18 cellular contexts compared by ENCODE assay signal in the genomic region with DNA sequence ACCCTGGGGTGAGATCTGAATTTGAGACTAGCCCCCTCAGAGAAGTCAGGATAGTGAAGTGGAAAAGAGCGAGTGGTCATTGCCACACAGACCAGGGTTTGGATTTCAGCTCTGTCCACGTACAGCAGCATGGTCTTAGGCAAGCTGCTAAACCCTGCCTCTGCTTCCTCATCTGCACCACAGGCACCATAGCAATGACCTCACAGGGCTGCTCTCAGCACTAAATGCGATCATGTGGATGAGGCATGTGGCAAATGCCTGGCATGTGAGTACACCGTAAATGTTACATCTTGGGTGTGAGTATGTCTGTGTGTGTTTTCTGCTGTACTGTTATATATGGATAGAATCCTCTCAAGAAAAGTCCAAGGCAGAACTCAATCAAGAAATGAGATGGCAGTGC. TPM values are rescaled to one million over a fixed set of nuclear protein-coding genes. Genes with fewer than 3 reads are reported as not detected.
DNase-seq lines count a peak whose midpoint lies in the region; ATAC-seq and TF ChIP-seq lines count a peak whose summit lies in the region.
"Had no signal": no experiment of that assay in that cellular context is flagged by ENCODE, and none has a peak within 500 bp of the region (broad histone marks: within the 10 kb centered on the region; RNA-seq: fewer than 3 reads in every experiment).

No MANE protein-coding gene starts in this region.

- H3K27me3 Mint-ChIP-seq in brain: peaks cover 3% of the 10 kb centered on the region

- H3K27ac ChIP-seq in SK-N-SH (ENCODE audit: low read depth in 2 of 2, low read length in 1 of 2) (peak overlapping the region in 1 of 2 experiments; percentile 99; a peak in 3 of 4 replicates), left ventricle myocardium inferior (replicated peaks) (peak overlapping the region; percentile 18), thoracic aorta (peak overlapping the region; percentile 88 to 94)
- H3K27ac ChIP-seq: epithelial cell of prostate had no signal

- CTCF ChIA-PET in SK-N-SH (lab: Yijun Ruan, JAX): interaction anchor here (0.8 to 4.7 kb wide), 5 partner anchors 12 to 164 kb away, joined by 3 to 27 read pairs (median 3); no protein-coding TSS in a partner anchor

- intact Hi-C loops in left ventricle myocardium inferior (cut with micrococcal nuclease): no loop called here

- POLR2A ChIA-PET in SK-N-SH (lab: Yijun Ruan, JAX): interaction anchor here (1.0 to 3.1 kb wide), 2 partner anchors 10 to 16 kb away, joined by 4 to 15 read pairs; a partner anchor contains a TSS

- no peak for TF ChIP-seq RAD21 in SK-N-SH (IDR thresholded peaks at IDR 0.05; ENCODE audit: low read length)

- H3K4me1 ChIP-seq in SK-N-SH (ENCODE audit: control insufficient read depth in 1 of 2, insufficient read depth in 2 of 2, low read depth in 1 of 2, low read length in 1 of 2) (peaks cover 3 to 86% of the 10 kb centered on the region in 2 experiments; a peak in 3 of 4 replicates), left ventricle myocardium inferior (peaks cover 70% of the 10 kb centered on the region), thoracic aorta (ENCODE audit: control insufficient read depth in 1 of 2, low read depth in 2 of 2) (peaks cover 64 to 97% of the 10 kb centered on the region in 2 donors)

- H3K9me3 ChIP-seq in SK-N-SH (no peaks in the 10 kb centered on the region), left ventricle myocardium inferior (replicated peaks) (no peaks in the 10 kb centered on the region), thoracic aorta (no peaks in the 10 kb centered on the region)

- H3K27me3 ChIP-seq in SK-N-SH (ENCODE audit: insufficient read depth) (no peaks in the 10 kb centered on the region), left ventricle myocardium inferior (ENCODE audit: low read depth) (no peaks in the 10 kb centered on the region), thoracic aorta (replicated peaks; ENCODE audit: insufficient read depth) (no peaks in the 10 kb centered on the region)

- H3K4me3 Mint-ChIP-seq in brain: peak overlapping the region in 2 of 5 experiments; percentile 27 to 39
- H3K4me3 Mint-ChIP-seq: naive thymus-derived CD4-positive, alpha-beta T cell had no signal

- H3K9ac ChIP-seq in SK-N-SH: no peak overlapping the region

- peaks cover 0 to 3% (median 0%) of the 10 kb centered on the region in 5 experiments for H3K9me3 Mint-ChIP-seq in brain
- H3K9me3 Mint-ChIP-seq: activated naive CD4-positive, alpha-beta T cell treated with anti-CD3 and anti-CD28 coated beads, Interleukin-2, amount 50 U/mL, for 72 hours had no signal

- H3K4me3 ChIP-seq in SK-N-SH (ENCODE audit: low read depth in 2 of 2, low read length in 1 of 2) (no peak overlapping the region), left ventricle myocardium inferior (no peak overlapping the region), thoracic aorta (no peak overlapping the region)

- ATAC-seq in SK-N-SH treated with all-trans-retinoic acid at 6 μM for 48 hours (peak; percentile 19), thoracic aorta (ENCODE audit: insufficient number of reproducible peaks, low FRiP score, low read depth) (no peak), HG03442 (IDR thresholded peaks at IDR 0.05; ENCODE audit: unreplicated experiment) (no peak)
- ATAC-seq: activated naive CD4-positive, alpha-beta T cell treated with anti-CD3 and anti-CD28 coated beads, Interleukin-2, amount 50 U/mL, for 72 hours; naive thymus-derived CD4-positive, alpha-beta T cell had no signal

- WGBS in SK-N-SH (ENCODE audit: low lambda C conversion rate): 68% methylated on average over 3 of the region's 4 CpGs

- H4K20me1 ChIP-seq in SK-N-SH (ENCODE audit: insufficient read depth): peaks cover 96% of the 10 kb centered on the region

- peaks cover 8% of the 10 kb centered on the region for H3F3A ChIP-seq in SK-N-SH (replicated peaks; ENCODE audit: insufficient read depth)

- TF ChIP-seq CTCF in SK-N-SH (IDR thresholded peaks at IDR 0.05) (no peak), brain (conservative IDR thresholded peaks at IDR 0.05) (no peak), left ventricle myocardium inferior (IDR thresholded peaks at IDR 0.05; ENCODE audit: borderline replicate concordance) (no peak), thoracic aorta (IDR thresholded peaks at IDR 0.05) (no peak), GM20000 (IDR thresholded peaks at IDR 0.05; ENCODE audit: extremely low read depth, missing control alignments) (no peak)

- H3K4me2 ChIP-seq in SK-N-SH: no peak overlapping the region

- no peaks in the 10 kb centered on the region for H3K36me3 Mint-ChIP-seq in brain
- H3K36me3 Mint-ChIP-seq: activated naive CD4-positive, alpha-beta T cell treated with anti-CD3 and anti-CD28 coated beads, Interleukin-2, amount 50 U/mL, for 72 hours; naive thymus-derived CD4-positive, alpha-beta T cell had no signal

- H3K9me2 ChIP-seq in SK-N-SH: no peaks in the 10 kb centered on the region

- peak overlapping the region in 4 of 5 experiments; percentile 36 to 99 (median 76) for H3K27ac Mint-ChIP-seq in brain
- H3K27ac Mint-ChIP-seq: activated naive CD4-positive, alpha-beta T cell treated with anti-CD3 and anti-CD28 coated beads, Interleukin-2, amount 50 U/mL, for 72 hours had no signal

- no peak for TF ChIP-seq EP300 in SK-N-SH (IDR thresholded peaks at IDR 0.05; ENCODE audit: borderline replicate concordance in 1 of 2, low read depth in 1 of 2, low read length in 1 of 2)

- peaks cover 100% of the 10 kb centered on the region for H3K79me2 ChIP-seq in SK-N-SH (ENCODE audit: insufficient read depth)

- H2AFZ ChIP-seq in SK-N-SH (ENCODE audit: low read depth): no peak overlapping the region

- peaks cover 66% of the 10 kb centered on the region for H3K4me1 Mint-ChIP-seq in brain

- no peak for DNase-seq in SK-N-SH
- no peak for DNase-seq in left ventricle myocardium inferior
- no peak for DNase-seq in thoracic aorta (ENCODE audit: low spot score)
- no peak for DNase-seq in pons (ENCODE audit: low spot score)
- DNase-seq in GM20000 (ENCODE audit: low spot score): no peak
- DNase-seq: 8988T; activated CD4-positive, alpha-beta T cell treated with anti-CD3 and anti-CD28 coated beads for 1 hour; COR-L47; GF-D8; naive thymus-derived CD4-positive, alpha-beta T cell; NCI-H1930; NCI-H748 treated with DMSO at 0.1 percent for 48 hours; T-helper 2 cell had no signal

- peaks cover 24 to 29% of the 10 kb centered on the region in 2 experiments for H3K36me3 ChIP-seq in SK-N-SH (replicated peaks in 1 of 2; ENCODE audit: control insufficient read depth in 1 of 2, insufficient read depth in 2 of 2, low read length in 1 of 2)
- no peaks in the 10 kb centered on the region for H3K36me3 ChIP-seq in left ventricle myocardium inferior
- H3K36me3 ChIP-seq in thoracic aorta: peaks cover 8% of the 10 kb centered on the region

TF ChIP-seq in SK-N-SH treated with all-trans-retinoic acid at 6 μM for 48 hours, 23 proteins besides CTCF, POLR2A, EP300 and RAD21 (continues in another document):
- TF ChIP-seq RARB (CRISPR knock-in tag; IDR thresholded peaks at IDR 0.05): no peak
- TF ChIP-seq ARNTL (CRISPR knock-in tag; IDR thresholded peaks at IDR 0.05; ENCODE audit: borderline replicate concordance, low read depth): no peak
- TF ChIP-seq TCF4 (CRISPR knock-in tag; IDR thresholded peaks at IDR 0.05; ENCODE audit: borderline replicate concordance): no peak
- TF ChIP-seq PPARA (CRISPR knock-in tag; IDR thresholded peaks at IDR 0.05; ENCODE audit: borderline replicate concordance): no peak
- no peak for TF ChIP-seq ZFP3 (CRISPR knock-in tag; IDR thresholded peaks at IDR 0.05)
- no peak for TF ChIP-seq ZC3H10 (CRISPR knock-in tag; IDR thresholded peaks at IDR 0.05)
- TF ChIP-seq CSDC2 (CRISPR knock-in tag; IDR thresholded peaks at IDR 0.05): no peak
- TF ChIP-seq ZNF8 (CRISPR knock-in tag; IDR thresholded peaks at IDR 0.05): no peak
- no peak for TF ChIP-seq SNAI2 (CRISPR knock-in tag; IDR thresholded peaks at IDR 0.05)
- TF ChIP-seq BACH2 (CRISPR knock-in tag; IDR thresholded peaks at IDR 0.05; ENCODE audit: borderline replicate concordance): no peak

TF ChIP-seq in SK-N-SH, 30 proteins besides CTCF, POLR2A, EP300 and RAD21:
- TF ChIP-seq TEAD4 (IDR thresholded peaks at IDR 0.05; ENCODE audit: borderline replicate concordance, insufficient read depth) (no peak), NRF1 (IDR thresholded peaks at IDR 0.05; ENCODE audit: low read depth, low read length) (no peak), EZH2phosphoT487 (IDR thresholded peaks at IDR 0.05; ENCODE audit: borderline replicate concordance, low read depth) (no peak), RCOR1 (IDR thresholded peaks at IDR 0.05; ENCODE audit: low read length) (no peak), FOSL2 (IDR thresholded peaks at IDR 0.05; ENCODE audit: borderline replicate concordance, low read depth) (no peak)
- TF ChIP-seq, protein P1, sequence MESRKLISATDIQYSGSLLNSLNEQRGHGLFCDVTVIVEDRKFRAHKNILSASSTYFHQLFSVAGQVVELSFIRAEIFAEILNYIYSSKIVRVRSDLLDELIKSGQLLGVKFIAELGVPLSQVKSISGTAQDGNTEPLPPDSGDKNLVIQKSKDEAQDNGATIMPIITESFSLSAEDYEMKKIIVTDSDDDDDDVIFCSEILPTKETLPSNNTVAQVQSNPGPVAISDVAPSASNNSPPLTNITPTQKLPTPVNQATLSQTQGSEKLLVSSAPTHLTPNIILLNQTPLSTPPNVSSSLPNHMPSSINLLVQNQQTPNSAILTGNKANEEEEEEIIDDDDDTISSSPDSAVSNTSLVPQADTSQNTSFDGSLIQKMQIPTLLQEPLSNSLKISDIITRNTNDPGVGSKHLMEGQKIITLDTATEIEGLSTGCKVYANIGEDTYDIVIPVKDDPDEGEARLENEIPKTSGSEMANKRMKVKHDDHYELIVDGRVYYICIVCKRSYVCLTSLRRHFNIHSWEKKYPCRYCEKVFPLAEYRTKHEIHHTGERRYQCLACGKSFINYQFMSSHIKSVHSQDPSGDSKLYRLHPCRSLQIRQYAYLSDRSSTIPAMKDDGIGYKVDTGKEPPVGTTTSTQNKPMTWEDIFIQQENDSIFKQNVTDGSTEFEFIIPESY (IDR thresholded peaks at IDR 0.05; ENCODE audit: borderline replicate concordance, low read depth): no peak
TF ChIP-seq in SK-N-SH: peak in this region for 0.

RNA-seq across cellular contexts. Expression of a gene that starts 15.8 kb away (rescaled TPM):
- polyA plus RNA-seq in SK-N-SH (2012; rRNA removed) (19.0 and 26.2 TPM in 2 replicates), brain (ENCODE audit: insufficient read depth, low read depth, low replicate concordance) (5.8 TPM)
- polyA plus RNA-seq in SK-N-SH (2012; cell fraction: cytosol; rRNA removed): 12.8 and 16.1 TPM in 2 replicates
- 106 and 129 TPM in 2 replicates for polyA plus RNA-seq in SK-N-SH (2012; cell fraction: nucleus; rRNA removed)
- total RNA-seq in left ventricle myocardium inferior (14.3 TPM), thoracic aorta (100 to 1,000 TPM; 125 to 230 TPM)
- polyA plus RNA-seq: naive thymus-derived CD4-positive, alpha-beta T cell had no signal
